In the genomic region with DNA sequence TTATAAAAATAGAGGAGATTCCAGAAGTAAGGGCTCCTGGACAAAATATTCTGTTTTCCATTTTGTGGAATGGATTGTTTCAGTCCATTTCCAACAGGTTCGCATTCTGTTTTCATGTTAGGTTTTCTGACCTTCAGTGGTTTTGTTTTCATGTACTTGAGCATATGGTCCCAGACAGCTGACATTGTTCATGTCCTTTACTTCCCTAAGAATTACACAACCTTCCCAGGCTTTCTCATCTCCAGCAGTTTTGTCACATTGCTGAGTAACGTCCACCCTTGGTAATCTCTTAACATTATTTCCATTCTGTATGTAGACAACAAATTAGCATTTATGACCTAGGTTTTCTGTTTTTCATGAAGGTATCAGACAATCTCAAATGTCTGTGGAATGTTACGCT, we compare ENCODE assay signal across 11 cellular contexts. TPM values are rescaled to one million over a fixed set of nuclear protein-coding genes. Genes with fewer than 3 reads are reported as not detected.
DNase-seq lines count a peak whose midpoint lies in the region; ATAC-seq, FAIRE-seq and TF ChIP-seq lines count a peak whose summit lies in the region.
"Had no signal": no experiment of that assay in that cellular context is flagged by ENCODE, and none has a peak within 500 bp of the region (broad histone marks: within the 10 kb centered on the region; RNA-seq: fewer than 3 reads in every experiment).

No MANE protein-coding gene starts in this region.

- H3K36me3 ChIP-seq in astrocyte (ENCODE audit: insufficient read depth, low read length) (no peaks in the 10 kb centered on the region), right atrium auricular region (no peaks in the 10 kb centered on the region), smooth muscle cell (ENCODE audit: low read depth) (no peaks in the 10 kb centered on the region)

- H3K4me3 Mint-ChIP-seq in astrocyte (ENCODE audit: unreplicated experiment): no peak overlapping the region
- H3K4me3 Mint-ChIP-seq: stimulated activated naive CD8-positive, alpha-beta T cell treated with anti-CD3 and anti-CD28 coated beads, Interleukin-15, Interleukin-2, amounts not matched to agents 100 ng/mL and 50 ng/mL, for 24 hours had no signal

- peaks cover 23% of the 10 kb centered on the region for H3K4me1 Mint-ChIP-seq in astrocyte (ENCODE audit: low read depth, unreplicated experiment)

- H3K27me3 Mint-ChIP-seq in astrocyte (ENCODE audit: low read depth, unreplicated experiment): no peaks in the 10 kb centered on the region

- no peak overlapping the region for H3K4me3 ChIP-seq in astrocyte (ENCODE audit: insufficient read depth, low read depth, low read length)
- H3K4me3 ChIP-seq in right atrium auricular region: no peak overlapping the region
- no peak overlapping the region for H3K4me3 ChIP-seq in smooth muscle cell

- H3K9me3 ChIP-seq in astrocyte (ENCODE audit: insufficient read depth, low read depth, low read length) (no peaks in the 10 kb centered on the region), right atrium auricular region (peaks cover 0 to 6% of the 10 kb centered on the region in 2 donors), smooth muscle cell (replicated peaks; ENCODE audit: low read depth) (no peaks in the 10 kb centered on the region)

- 46% methylated on average over 3 of the region's 3 CpGs for WGBS in smooth muscle cell (ENCODE audit: low lambda C conversion rate)

- ATAC-seq in HG03196 (IDR thresholded peaks at IDR 0.05; ENCODE audit: unreplicated experiment) (no peak), HG03439 (IDR thresholded peaks at IDR 0.05; ENCODE audit: unreplicated experiment) (no peak)

- H3K36me3 Mint-ChIP-seq in astrocyte (ENCODE audit: low read depth, unreplicated experiment): no peaks in the 10 kb centered on the region

- H3K79me2 ChIP-seq in astrocyte (ENCODE audit: insufficient read depth, low read length) (no peaks in the 10 kb centered on the region), smooth muscle cell (ENCODE audit: low read depth) (no peaks in the 10 kb centered on the region)

- peaks cover 4% of the 10 kb centered on the region for H3K9me3 Mint-ChIP-seq in astrocyte (ENCODE audit: unreplicated experiment)

- TF ChIP-seq CTCF in astrocyte (IDR thresholded peaks at IDR 0.05; ENCODE audit: insufficient read depth, low read depth, low read length) (no peak), right atrium auricular region (IDR thresholded peaks at IDR 0.05) (no peak), smooth muscle cell (IDR thresholded peaks at IDR 0.05; ENCODE audit: borderline replicate concordance, insufficient read depth, poor library complexity, severe bottlenecking) (no peak)

- peaks cover 18% of the 10 kb centered on the region for H3F3A ChIP-seq in smooth muscle cell (ENCODE audit: low read depth)

- H3K4me1 ChIP-seq in astrocyte (ENCODE audit: insufficient read depth, low read length) (peaks cover 25% of the 10 kb centered on the region), right atrium auricular region (peaks cover 0 to 5% of the 10 kb centered on the region in 2 donors), smooth muscle cell (ENCODE audit: low read depth) (peaks cover 8% of the 10 kb centered on the region)

- H4K20me1 ChIP-seq in astrocyte (ENCODE audit: insufficient read depth, low read length): no peaks in the 10 kb centered on the region
- H4K20me1 ChIP-seq in smooth muscle cell (ENCODE audit: low read depth): no peaks in the 10 kb centered on the region

- H3K27ac Mint-ChIP-seq in astrocyte (ENCODE audit: unreplicated experiment): peak overlapping the region; percentile 64
- H3K27ac Mint-ChIP-seq: stimulated activated naive CD8-positive, alpha-beta T cell treated with anti-CD3 and anti-CD28 coated beads, Interleukin-15, Interleukin-2, amounts not matched to agents 100 ng/mL and 50 ng/mL, for 24 hours had no signal

- H3K9ac ChIP-seq in astrocyte (ENCODE audit: low read length) (peak overlapping the region; percentile 45), smooth muscle cell (ENCODE audit: low read depth) (peak overlapping the region; percentile 76)

- H3K27ac ChIP-seq in astrocyte (ENCODE audit: low read depth, low read length) (peak overlapping the region; percentile 82), right atrium auricular region (peak overlapping the region; percentile 46 to 65), smooth muscle cell (ENCODE audit: low read depth) (peak overlapping the region; percentile 97)

- no peak overlapping the region for H2AFZ ChIP-seq in astrocyte (ENCODE audit: low read depth, low read length)
- H2AFZ ChIP-seq in smooth muscle cell (ENCODE audit: low read depth): peak overlapping the region; percentile 21

- H3K27me3 ChIP-seq in astrocyte (ENCODE audit: insufficient read depth, low read length) (no peaks in the 10 kb centered on the region), right atrium auricular region (no peaks in the 10 kb centered on the region), smooth muscle cell (ENCODE audit: low read depth) (no peaks in the 10 kb centered on the region)

- DNase-seq in HCEC 1CT (peak; percentile 85), astrocyte (ENCODE audit: low read depth) (peak; percentile 55), right atrium auricular region (ENCODE audit: low spot score) (no peak), smooth muscle cell (lab: John Stamatoyannopoulos, UW; ENCODE audit: unreplicated experiment) (no peak), dedifferentiated amniotic fluid mesenchymal stem cell (ENCODE audit: extremely low spot score) (no peak), NCI-H1694 (lab: John Stamatoyannopoulos, UW) (no peak)
- DNase-seq: KG1 had no signal

- FAIRE-seq in astrocyte (lab: Jason Lieb, UNC): no peak
- FAIRE-seq: GM12892 had no signal

- H3K4me2 ChIP-seq in astrocyte (ENCODE audit: low read length) (peak overlapping the region; percentile 44), smooth muscle cell (peak overlapping the region; percentile 71)

RNA-seq across cellular contexts. Expression of gene ERRFI1, which starts 21.0 kb away (rescaled TPM):
- total RNA-seq in astrocyte: 81.5 and 119 TPM in 2 replicates
- 10 to 100 TPM; 33.0 to 34.5 TPM for total RNA-seq in right atrium auricular region
- total RNA-seq in smooth muscle cell: 172 and 184 TPM in 2 replicates
- polyA plus RNA-seq in smooth muscle cell: 81.6 and 90.9 TPM in 2 replicates

Comparison
In these comparisons a context has a peak if more than half of its experiments do, and no peak if none do; other contexts are left out.
1. DNase-seq: peak in HCEC 1CT (single experiment) and astrocyte (single experiment); none in right atrium auricular region (single experiment), smooth muscle cell (single experiment), dedifferentiated amniotic fluid mesenchymal stem cell (single experiment) and NCI-H1694 (single experiment).
2. Peak in every context shown above with its lines, with median percentiles within 50 percentile points of each other: H3K27ac ChIP-seq.